In genomic region chr22:45503816-45504702, GRCh38 we compare ENCODE assay signal across 9 cellular contexts. TPM values are rescaled to one million over a fixed set of nuclear protein-coding genes. Genes with fewer than 3 reads are reported as not detected.
DNase-seq lines count a peak whose midpoint lies in the region; ATAC-seq, FAIRE-seq and TF ChIP-seq lines count a peak whose summit lies in the region.
"Had no signal": no experiment of that assay in that cellular context is flagged by ENCODE, and none has a peak within 500 bp of the region (broad histone marks: within the 10 kb centered on the region; RNA-seq: fewer than 3 reads in every experiment).

No MANE protein-coding gene starts in this region.

- peaks cover 32% of the 10 kb centered on the region for H3K4me1 ChIP-seq in astrocyte (ENCODE audit: insufficient read depth, low read length)
- peaks cover 0 to 33% (median 26%) of the 10 kb centered on the region in 4 donors for H3K4me1 ChIP-seq in tibial artery

- H3K79me2 ChIP-seq in astrocyte (ENCODE audit: insufficient read depth, low read length) = peaks cover 54% of the 10 kb centered on the region

- FAIRE-seq in astrocyte (lab: Jason Lieb, UNC) = no peak
- FAIRE-seq: endometrium had no signal

- no peak overlapping the region for H3K27ac Mint-ChIP-seq in activated CD8-positive, alpha-beta T cell treated with anti-CD3 and anti-CD28 coated beads for 36 hours
- no peak overlapping the region for H3K27ac Mint-ChIP-seq in activated CD8-positive, alpha-beta T cell treated with anti-CD3 and anti-CD28 coated beads, Interleukin-2, amount 10 ng/mL, durations not matched to agents 7 days and 5 days
- H3K27ac Mint-ChIP-seq in astrocyte (ENCODE audit: unreplicated experiment) = peak overlapping the region; percentile 97

- H3K27ac ChIP-seq in astrocyte (ENCODE audit: low read depth, low read length) = peak overlapping the region; percentile 59
- H3K27ac ChIP-seq in layer of hippocampus (ENCODE audit: low read depth, low read length) = peak overlapping the region; percentile 77
- peak overlapping the region; percentile 67 to 78 for H3K27ac ChIP-seq in tibial artery

- peaks cover 49% of the 10 kb centered on the region for H3K27me3 Mint-ChIP-seq in activated CD8-positive, alpha-beta T cell treated with anti-CD3 and anti-CD28 coated beads for 36 hours
- H3K27me3 Mint-ChIP-seq in activated CD8-positive, alpha-beta T cell treated with anti-CD3 and anti-CD28 coated beads, Interleukin-2, amount 10 ng/mL, durations not matched to agents 7 days and 5 days (ENCODE audit: low read depth) = peaks cover 27% of the 10 kb centered on the region
- peaks cover 4% of the 10 kb centered on the region for H3K27me3 Mint-ChIP-seq in astrocyte (ENCODE audit: low read depth, unreplicated experiment)

- intact Hi-C loops in activated CD8-positive, alpha-beta T cell treated with anti-CD3 and anti-CD28 coated beads for 36 hours (cut with micrococcal nuclease) = no loop called here
- intact Hi-C loops in tibial artery (cut with DNase I; ENCODE audit: low total_unique reads) = no loop called here

- H4K20me1 ChIP-seq in astrocyte (ENCODE audit: insufficient read depth, low read length) = peaks cover 6% of the 10 kb centered on the region

- peak; percentile 71 for ATAC-seq in activated CD8-positive, alpha-beta T cell treated with anti-CD3 and anti-CD28 coated beads for 36 hours
- no peak for ATAC-seq in activated CD8-positive, alpha-beta T cell treated with anti-CD3 and anti-CD28 coated beads, Interleukin-2, amount 10 ng/mL, durations not matched to agents 7 days and 5 days
- ATAC-seq in HG03439 (IDR thresholded peaks at IDR 0.05; ENCODE audit: unreplicated experiment) = no peak

- peak overlapping the region; percentile 70 for H3K4me3 ChIP-seq in astrocyte (ENCODE audit: insufficient read depth, low read depth, low read length)
- H3K4me3 ChIP-seq in tibial artery = peak overlapping the region; percentile 61 to 70

- H3K4me2 ChIP-seq in astrocyte (ENCODE audit: low read length) = peak overlapping the region; percentile 98

- POLR2A ChIA-PET in activated CD8-positive, alpha-beta T cell treated with anti-CD3 and anti-CD28 coated beads for 36 hours (lab: Charles Lee) = no interaction called here
- POLR2A ChIA-PET in activated CD8-positive, alpha-beta T cell treated with anti-CD3 and anti-CD28 coated beads, Interleukin-2, amount 10 ng/mL, durations not matched to agents 7 days and 5 days (lab: Charles Lee) = no interaction called here

- H3K4me1 Mint-ChIP-seq in activated CD8-positive, alpha-beta T cell treated with anti-CD3 and anti-CD28 coated beads for 36 hours (ENCODE audit: low read depth) = peaks cover 5% of the 10 kb centered on the region
- H3K4me1 Mint-ChIP-seq in activated CD8-positive, alpha-beta T cell treated with anti-CD3 and anti-CD28 coated beads, Interleukin-2, amount 10 ng/mL, durations not matched to agents 7 days and 5 days (ENCODE audit: low read depth) = peaks cover 6% of the 10 kb centered on the region
- H3K4me1 Mint-ChIP-seq in astrocyte (ENCODE audit: low read depth, unreplicated experiment) = peaks cover 10% of the 10 kb centered on the region

- H3K9me3 Mint-ChIP-seq in activated CD8-positive, alpha-beta T cell treated with anti-CD3 and anti-CD28 coated beads for 36 hours = no peaks in the 10 kb centered on the region
- H3K9me3 Mint-ChIP-seq in activated CD8-positive, alpha-beta T cell treated with anti-CD3 and anti-CD28 coated beads, Interleukin-2, amount 10 ng/mL, durations not matched to agents 7 days and 5 days (ENCODE audit: insufficient read depth) = no peaks in the 10 kb centered on the region
- no peaks in the 10 kb centered on the region for H3K9me3 Mint-ChIP-seq in astrocyte (ENCODE audit: unreplicated experiment)

- TF ChIP-seq CTCF in activated CD8-positive, alpha-beta T cell treated with anti-CD3 and anti-CD28 coated beads for 36 hours (IDR thresholded peaks at IDR 0.05) = no peak
- TF ChIP-seq CTCF in astrocyte (IDR thresholded peaks at IDR 0.05; ENCODE audit: insufficient read depth, low read depth, low read length) (no peak), tibial artery (IDR thresholded peaks at IDR 0.05) (no peak)

- H3K27me3 ChIP-seq in astrocyte (ENCODE audit: insufficient read depth, low read length) = no peaks in the 10 kb centered on the region
- H3K27me3 ChIP-seq in layer of hippocampus (ENCODE audit: control insufficient read depth, insufficient read depth, low read length) = peaks cover 12% of the 10 kb centered on the region
- peaks cover 0 to 40% of the 10 kb centered on the region in 2 donors for H3K27me3 ChIP-seq in tibial artery

- peak overlapping the region; percentile 71 for H2AFZ ChIP-seq in astrocyte (ENCODE audit: low read depth, low read length)

- peak overlapping the region; percentile 77 for H3K9ac ChIP-seq in astrocyte (ENCODE audit: low read length)

- H3K36me3 ChIP-seq in astrocyte (ENCODE audit: insufficient read depth, low read length) (no peaks in the 10 kb centered on the region), tibial artery (no peaks in the 10 kb centered on the region)

- no peak overlapping the region for H3K4me3 Mint-ChIP-seq in activated CD8-positive, alpha-beta T cell treated with anti-CD3 and anti-CD28 coated beads for 36 hours
- no peak overlapping the region for H3K4me3 Mint-ChIP-seq in activated CD8-positive, alpha-beta T cell treated with anti-CD3 and anti-CD28 coated beads, Interleukin-2, amount 10 ng/mL, durations not matched to agents 7 days and 5 days
- H3K4me3 Mint-ChIP-seq in astrocyte (ENCODE audit: unreplicated experiment) = peak overlapping the region; percentile 81

- H3K9me3 ChIP-seq in astrocyte (ENCODE audit: insufficient read depth, low read depth, low read length) = no peaks in the 10 kb centered on the region
- H3K9me3 ChIP-seq in tibial artery = no peaks in the 10 kb centered on the region

- H3K36me3 Mint-ChIP-seq in activated CD8-positive, alpha-beta T cell treated with anti-CD3 and anti-CD28 coated beads for 36 hours (ENCODE audit: low read depth) = no peaks in the 10 kb centered on the region
- H3K36me3 Mint-ChIP-seq in activated CD8-positive, alpha-beta T cell treated with anti-CD3 and anti-CD28 coated beads, Interleukin-2, amount 10 ng/mL, durations not matched to agents 7 days and 5 days (ENCODE audit: low read depth) = no peaks in the 10 kb centered on the region
- peaks cover 1% of the 10 kb centered on the region for H3K36me3 Mint-ChIP-seq in astrocyte (ENCODE audit: low read depth, unreplicated experiment)

- DNase-seq in activated CD8-positive, alpha-beta T cell treated with anti-CD3 and anti-CD28 coated beads for 36 hours = peak; percentile 38
- no peak for DNase-seq in activated CD8-positive, alpha-beta T cell treated with anti-CD3 and anti-CD28 coated beads, Interleukin-2, amount 10 ng/mL, durations not matched to agents 7 days and 5 days
- DNase-seq in astrocyte (ENCODE audit: low read depth) (peak; percentile 74), tibial artery (peak in 1 of 2 donors; percentile 64), GM19238 (ENCODE audit: insufficient read length, low spot score) (no peak), NCI-H1930 (lab: John Stamatoyannopoulos, UW) (no peak)

- CTCF ChIA-PET in activated CD8-positive, alpha-beta T cell treated with anti-CD3 and anti-CD28 coated beads for 36 hours (lab: Charles Lee) = interaction anchor here (1.0 kb wide), 1 partner anchor 50 kb away, joined by 4 read pairs; no protein-coding TSS in a partner anchor
- CTCF ChIA-PET in activated CD8-positive, alpha-beta T cell treated with anti-CD3 and anti-CD28 coated beads, Interleukin-2, amount 10 ng/mL, durations not matched to agents 7 days and 5 days (lab: Charles Lee) = no interaction called here

RNA-seq across cellular contexts. Expression of gene FBLN1, which starts 1.4 kb away (rescaled TPM):
- under 1 TPM in 1 of 2 experiments, not detected in 1; 0.56 TPM for total RNA-seq in activated CD8-positive, alpha-beta T cell treated with anti-CD3 and anti-CD28 coated beads for 36 hours
- total RNA-seq in activated CD8-positive, alpha-beta T cell treated with anti-CD3 and anti-CD28 coated beads, Interleukin-2, amount 10 ng/mL, durations not matched to agents 7 days and 5 days = not detected
- 69.2 and 72.5 TPM in 2 replicates for total RNA-seq in astrocyte

Comparison
In these comparisons a context has a peak if more than half of its experiments do, and no peak if none do; other contexts are left out.
1. DNase-seq: peak in activated CD8-positive, alpha-beta T cell treated with anti-CD3 and anti-CD28 coated beads for 36 hours (single experiment) and astrocyte (single experiment); none in activated CD8-positive, alpha-beta T cell treated with anti-CD3 and anti-CD28 coated beads, Interleukin-2, amount 10 ng/mL, durations not matched to agents 7 days and 5 days (single experiment), GM19238 (single experiment) and NCI-H1930 (0 of 2).
2. RNA of gene FBLN1, which starts 1.4 kb away (total RNA-seq): 69.2 to 72.5 TPM in astrocyte; 0.56 TPM in activated CD8-positive, alpha-beta T cell treated with anti-CD3 and anti-CD28 coated beads for 36 hours and not detected in activated CD8-positive, alpha-beta T cell treated with anti-CD3 and anti-CD28 coated beads, Interleukin-2, amount 10 ng/mL, durations not matched to agents 7 days and 5 days; every median in the first group is over 10 times any median in the second.
3. Peak in every context shown above with its lines, with median percentiles within 50 percentile points of each other: H3K27ac ChIP-seq.